ENCODE assay signal across 8 cellular contexts in the genomic region with DNA sequence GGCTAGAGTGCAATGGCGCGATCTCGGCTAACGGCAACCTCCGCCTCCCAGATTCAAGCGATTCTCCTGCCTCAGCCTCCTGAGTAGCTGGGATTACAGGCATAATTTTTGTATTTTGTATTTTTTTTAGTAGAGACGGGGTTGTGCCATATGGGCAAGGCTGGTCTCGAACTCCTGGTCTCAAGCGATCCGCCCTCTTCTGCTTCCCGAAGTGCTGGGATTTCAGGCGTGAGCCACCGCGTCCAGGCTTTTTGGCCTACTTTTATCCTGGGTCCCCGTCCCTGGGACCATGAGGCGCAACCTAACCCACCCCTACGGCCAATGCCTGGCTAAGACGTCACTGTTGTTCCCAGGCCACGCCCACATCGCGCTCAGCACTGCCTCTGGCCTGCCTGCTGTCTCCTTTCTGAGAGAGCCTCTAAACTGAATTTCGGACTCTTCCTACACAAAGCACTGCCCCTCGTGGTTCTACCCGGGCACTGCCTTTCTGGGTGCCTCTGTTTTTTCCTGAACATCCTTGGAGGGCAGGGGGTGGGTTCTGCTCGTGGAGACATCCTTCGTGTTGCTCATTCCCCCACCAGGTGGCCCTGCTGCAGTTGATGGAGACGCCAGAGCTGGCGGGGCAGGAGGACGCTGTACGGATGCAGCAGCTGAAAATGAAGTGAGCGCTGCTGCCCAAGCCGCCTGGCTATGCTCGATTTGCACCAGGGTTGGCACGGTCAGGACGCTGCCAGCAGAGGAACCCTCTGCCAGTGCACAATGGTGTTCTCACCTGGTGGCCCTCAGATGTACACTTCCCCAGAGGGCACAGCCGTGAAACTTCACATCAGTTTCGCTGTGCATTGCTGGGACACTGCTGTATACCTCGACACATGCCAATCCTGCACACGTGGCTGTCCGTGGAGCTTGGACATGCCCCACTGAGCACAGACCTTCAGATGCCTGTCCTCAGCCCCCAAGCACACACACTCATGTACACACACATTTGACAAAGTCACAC. TPM values are rescaled to one million over a fixed set of nuclear protein-coding genes. Genes with fewer than 3 reads are reported as not detected.
DNase-seq lines count a peak whose midpoint lies in the region; ATAC-seq and TF ChIP-seq lines count a peak whose summit lies in the region.

No MANE protein-coding gene starts in this region.

- H3K27me3 ChIP-seq in A673 (replicated peaks; ENCODE audit: insufficient read depth, low read depth, low read length, poor library complexity): no peaks in the 10 kb centered on the region

- H3K4me3 ChIP-seq in A673 (ENCODE audit: low read depth, low read length, poor library complexity, severe bottlenecking): peak overlapping the region; percentile 83

- no peak for ATAC-seq in HG03280 (IDR thresholded peaks at IDR 0.05; ENCODE audit: unreplicated experiment)

- peaks cover 24% of the 10 kb centered on the region for H3K27me3 Mint-ChIP-seq in endothelial cell (ENCODE audit: unreplicated experiment)
- H3K27me3 Mint-ChIP-seq in neural crest cell (ENCODE audit: low read depth): peaks cover 20% of the 10 kb centered on the region

- H3K9me3 ChIP-seq in A673 (ENCODE audit: low read depth, low read length, poor library complexity, severe bottlenecking): no peaks in the 10 kb centered on the region

- H3K4me3 Mint-ChIP-seq in endothelial cell (ENCODE audit: unreplicated experiment) (peak overlapping the region; percentile 93), neural crest cell (peak overlapping the region; percentile 94)

- intact Hi-C loops in A673 (cut with micrococcal nuclease; ENCODE audit: unreplicated experiment): loop anchor here (5.0 to 10.0 kb wide), 4 partner anchors 87 to 327 kb away; a partner anchor contains a TSS

- CTCF ChIA-PET in A673 (lab: Charles Lee): interaction anchor here (0.7 kb wide), 2 partner anchors 149 to 304 kb away, joined by 6 to 7 read pairs; no protein-coding TSS in a partner anchor

- peak; percentile 94 for DNase-seq in A673 (ENCODE audit: low spot score)
- peak; percentile 50 for DNase-seq in GM13976 (ENCODE audit: low spot score)
- DNase-seq in SHP77 treated with DMSO at 0.1 percent for 48 hours (lab: John Stamatoyannopoulos, UW): peak; percentile 98
- peak; percentile 84 for DNase-seq in endothelial cell (ENCODE audit: low spot score)
- peak; percentile 74 for DNase-seq in neural crest cell (ENCODE audit: low read depth, low spot score)
- DNase-seq in KG1 (lab: John Stamatoyannopoulos, UW): no peak
- DNase-seq in foreskin melanocyte: no peak

- peaks cover 10% of the 10 kb centered on the region for H3K36me3 ChIP-seq in A673 (ENCODE audit: insufficient read depth, low read length, poor library complexity, severe bottlenecking)

- POLR2A ChIA-PET in A673 (lab: Charles Lee; ENCODE audit: low non-redundant PET): interaction anchor here (0.7 kb wide), 1 partner anchor 273 kb away, joined by 5 read pairs; no protein-coding TSS in a partner anchor

- in situ Hi-C loops in GM13976 (cut with MboI; ENCODE audit: low sequenced_read_pairs, unreplicated experiment): no loop called here

- H3K4me1 Mint-ChIP-seq in endothelial cell (ENCODE audit: unreplicated experiment) (peaks cover 33% of the 10 kb centered on the region), neural crest cell (peaks cover 37% of the 10 kb centered on the region)

- H3K9me3 Mint-ChIP-seq in endothelial cell (ENCODE audit: unreplicated experiment) (no peaks in the 10 kb centered on the region), neural crest cell (no peaks in the 10 kb centered on the region)

- TF ChIP-seq CTCF in A673 (conservative IDR thresholded peaks at IDR 0.05; ENCODE audit: low read depth, low read length) (peak; percentile 72), GM13976 (IDR thresholded peaks at IDR 0.05; ENCODE audit: borderline replicate concordance, control extremely low read depth, extremely low read depth, insufficient read depth, missing control alignments) (no peak), endothelial cell (IDR thresholded peaks at IDR 0.05; ENCODE audit: unreplicated experiment) (peak; percentile 70), neural crest cell (conservative IDR thresholded peaks at IDR 0.05) (peak; percentile 58)

- H3K4me1 ChIP-seq in A673 (ENCODE audit: insufficient read depth, low read length, poor library complexity, severe bottlenecking): peaks cover 48% of the 10 kb centered on the region

- H3K27ac ChIP-seq in A673 (ENCODE audit: low read depth, low read length, poor library complexity, severe bottlenecking): peak overlapping the region; percentile 96

- H3K27ac Mint-ChIP-seq in endothelial cell (ENCODE audit: unreplicated experiment) (peak overlapping the region; percentile 80), neural crest cell (ENCODE audit: unreplicated experiment) (no peak overlapping the region)

- H3K36me3 Mint-ChIP-seq in endothelial cell (ENCODE audit: low read depth, unreplicated experiment) (peaks cover 12% of the 10 kb centered on the region), neural crest cell (ENCODE audit: low read depth) (no peaks in the 10 kb centered on the region)

- TSS peak; percentile 78 for BruUV-seq in A673 (replicated peaks; lab: Mats Ljungman, UMichigan)

RNA-seq across cellular contexts. Expression of a gene that starts 2.0 kb away (rescaled TPM):
- total RNA-seq in A673 (2021) (61.4 and 74.9 TPM in 2 replicates), endothelial cell (ENCODE audit: unreplicated experiment) (88.8 TPM), neural crest cell (71.8 and 71.9 TPM in 2 replicates)

RNA-seq across cellular contexts. Expression of a gene that starts 16.0 kb away (rescaled TPM):
- total RNA-seq in A673 (2021): 192 and 305 TPM in 2 replicates
- total RNA-seq in endothelial cell (ENCODE audit: unreplicated experiment): 0.74 TPM
- total RNA-seq in neural crest cell: 0.68 and 1.5 TPM in 2 replicates

RNA-seq across cellular contexts. Expression of a gene that starts 18.9 kb away (rescaled TPM):
- total RNA-seq in A673 (2021): 1,270 and 1,348 TPM in 2 replicates
- total RNA-seq in endothelial cell (ENCODE audit: unreplicated experiment): 1,465 TPM
- total RNA-seq in neural crest cell: 1,081 and 1,137 TPM in 2 replicates

RNA-seq across cellular contexts. Expression of a gene that starts 22.1 kb away (rescaled TPM):
- 9.3 and 18.0 TPM in 2 replicates for total RNA-seq in A673 (2021)
- 0.15 TPM for total RNA-seq in endothelial cell (ENCODE audit: unreplicated experiment)
- total RNA-seq in neural crest cell: 6.4 and 6.5 TPM in 2 replicates

RNA-seq across cellular contexts. Expression of a gene that starts 32.9 kb away (rescaled TPM):
- 111 and 114 TPM in 2 replicates for total RNA-seq in A673 (2021)
- 105 TPM for total RNA-seq in endothelial cell (ENCODE audit: unreplicated experiment)
- total RNA-seq in neural crest cell: 88.5 and 91.7 TPM in 2 replicates

Comparison
In these comparisons a context has a peak if more than half of its experiments do, and no peak if none do; other contexts are left out.
1. DNase-seq: peak in A673 (single experiment), GM13976 (single experiment), SHP77 treated with DMSO at 0.1 percent for 48 hours (single experiment), endothelial cell (single experiment) and neural crest cell (single experiment); none in KG1 (single experiment) and foreskin melanocyte (single experiment).
2. RNA of a gene that starts 16.0 kb away (total RNA-seq): 192 to 305 TPM in A673; 0.68 to 1.5 TPM in neural crest cell and 0.74 TPM in endothelial cell (single experiment); every median in the first group is over 10 times any median in the second.